Comparison of ENCODE assay signal across 8 cellular contexts in the genomic region with DNA sequence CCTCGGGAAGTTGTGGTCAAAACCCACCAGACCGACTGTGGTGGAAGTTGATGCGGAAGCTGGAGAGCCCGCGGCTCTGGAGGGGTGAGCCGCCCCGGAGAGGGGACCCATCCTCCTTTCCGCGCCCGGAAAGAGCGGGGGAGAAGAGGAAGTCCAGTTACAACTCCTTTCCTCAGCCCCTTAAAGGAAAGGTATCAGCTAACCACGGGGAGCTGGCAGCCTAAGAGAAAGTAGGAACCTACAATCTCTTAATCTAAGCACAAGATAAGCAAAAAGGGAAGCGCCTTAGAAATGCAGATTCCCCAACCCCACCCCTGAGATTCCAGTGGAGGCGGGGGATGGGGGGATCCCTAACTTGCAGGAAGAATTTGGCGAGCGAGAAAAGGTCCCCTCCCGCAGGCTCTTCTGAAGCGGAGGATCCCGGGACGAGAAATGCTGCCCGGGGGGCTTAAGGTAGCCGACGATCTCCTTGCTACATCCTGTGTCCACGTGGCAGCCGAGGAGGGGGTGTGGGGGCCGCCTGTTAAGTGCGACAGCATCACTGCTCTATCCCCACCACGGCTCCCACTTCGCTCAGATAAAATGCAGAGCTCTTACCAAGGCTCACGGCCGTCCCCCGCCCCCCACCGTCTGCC.
DNase-seq lines count a peak whose midpoint lies in the region; ATAC-seq and TF ChIP-seq lines count a peak whose summit lies in the region.

No MANE protein-coding gene starts in this region.

- H3K4me2 ChIP-seq in skeletal muscle satellite cell (ENCODE audit: low read length) = peak overlapping the region; percentile 81

- H3K36me3 ChIP-seq in skeletal muscle satellite cell (ENCODE audit: insufficient read depth, low read length) = no peaks in the 10 kb centered on the region

- ATAC-seq in foreskin keratinocyte = peak; percentile 1

- H3K27me3 ChIP-seq in foreskin keratinocyte (no peaks in the 10 kb centered on the region), skeletal muscle satellite cell (ENCODE audit: control insufficient read depth, insufficient read depth, low read length) (peaks cover 42% of the 10 kb centered on the region)

- H3K4me1 ChIP-seq in foreskin keratinocyte (no peaks in the 10 kb centered on the region), skeletal muscle satellite cell (ENCODE audit: control insufficient read depth, insufficient read depth, low read length) (peaks cover 14% of the 10 kb centered on the region)

- no peaks in the 10 kb centered on the region for H3K9me3 ChIP-seq in skeletal muscle satellite cell (replicated peaks; ENCODE audit: low read length)

- peak overlapping the region; percentile 52 for H3K27ac ChIP-seq in foreskin keratinocyte

- DNase-seq in NCI-H2227 (lab: John Stamatoyannopoulos, UW; ENCODE audit: unreplicated experiment) = peak; percentile 20
- DNase-seq in NCI-H2227 treated with DMSO at 0.1 percent for 48 hours (lab: John Stamatoyannopoulos, UW) = no peak
- DNase-seq in T1000 (lab: John Stamatoyannopoulos, UW) = peak; percentile 16
- peak in 1 of 2 donors; percentile 19 for DNase-seq in foreskin keratinocyte
- DNase-seq in hypothalamus (lab: John Stamatoyannopoulos, UW) = no peak
- DNase-seq in NCI-H774 (lab: John Stamatoyannopoulos, UW) = no peak
- no peak for DNase-seq in activated CD4-positive, CD25-positive, alpha-beta regulatory T cell (lab: John Stamatoyannopoulos, UW)

- no peak overlapping the region for H3K9ac ChIP-seq in skeletal muscle satellite cell (ENCODE audit: low read depth, low read length)

- TF ChIP-seq CTCF in foreskin keratinocyte (conservative IDR thresholded peaks at IDR 0.05) = no peak

- peak overlapping the region; percentile 61 for H3K4me3 ChIP-seq in skeletal muscle satellite cell (ENCODE audit: low read length)

Comparison
In these comparisons a context has a peak if more than half of its experiments do, and no peak if none do; other contexts are left out.
1. DNase-seq: peak in NCI-H2227 (single experiment) and T1000 (single experiment); none in NCI-H2227 treated with DMSO at 0.1 percent for 48 hours (single experiment), hypothalamus (0 of 51), NCI-H774 (single experiment) and activated CD4-positive, CD25-positive, alpha-beta regulatory T cell (0 of 4).